In genomic region chr1:31569773-31570172, GRCh38 we compare ENCODE assay signal across 22 cellular contexts. TPM values are rescaled to one million over a fixed set of nuclear protein-coding genes. Genes with fewer than 3 reads are reported as not detected.
DNase-seq lines count a peak whose midpoint lies in the region; ATAC-seq and TF ChIP-seq lines count a peak whose summit lies in the region.
"Had no signal": no experiment of that assay in that cellular context is flagged by ENCODE, and none has a peak within 500 bp of the region (broad histone marks: within the 10 kb centered on the region; RNA-seq: fewer than 3 reads in every experiment).

No MANE protein-coding gene starts in this region.

- H3K14ac ChIP-seq in mesenchymal stem cell (ENCODE audit: low read length in 2 of 2), result no peak overlapping the region

- no peak overlapping the region for H3K18ac ChIP-seq in mesenchymal stem cell (ENCODE audit: low read depth in 1 of 2, low read length in 2 of 2)

- no peak overlapping the region for H3K4me3 ChIP-seq in mesenchymal stem cell (ENCODE audit: insufficient read depth in 1 of 2, low read depth in 1 of 2, low read length in 2 of 2)
- H3K4me3 ChIP-seq: GM23248 had no signal

- no peak for TF ChIP-seq CTCF in GM10248 (IDR thresholded peaks at IDR 0.05; ENCODE audit: control extremely low read depth, extremely low read depth, low read depth, missing control alignments)

- H3K79me1 ChIP-seq in mesenchymal stem cell (replicated peaks; ENCODE audit: low read length, poor library complexity, severe bottlenecking), result no peaks in the 10 kb centered on the region

- H2BK15ac ChIP-seq in mesenchymal stem cell (ENCODE audit: low read depth, poor library complexity, severe bottlenecking), result no peak overlapping the region

- H2BK12ac ChIP-seq in mesenchymal stem cell (ENCODE audit: low read length in 2 of 2), result no peak overlapping the region

- intact Hi-C loops in sciatic nerve (cut with DNase I), result no loop called here

- H2AFZ ChIP-seq in mesenchymal stem cell (ENCODE audit: low read depth, low read length), result no peak overlapping the region
- H2AFZ ChIP-seq: GM23248 had no signal

- DNase-seq in GM10248 (ENCODE audit: extremely low spot score) (peak; percentile 1), NCI-H82 (lab: John Stamatoyannopoulos, UW) (peak; percentile 73), mesenchymal stem cell (no peak), sciatic nerve (ENCODE audit: low spot score) (peak; percentile 23), NCI-H2029 (lab: John Stamatoyannopoulos, UW) (no peak)
- DNase-seq in activated CD4-positive, CD25-positive, alpha-beta regulatory T cell (lab: John Stamatoyannopoulos, UW), result no peak
- DNase-seq: AML-193, DMS 273 treated with DMSO at 0.1 percent for 48 hours, DND-41, GM23248, KBM-7, MV-4-11, NCI-H1694 treated with DMSO at 0.1 percent for 48 hours, NCI-H2107, NCI-H2227 treated with DMSO at 0.1 percent for 48 hours, NCI-H510A treated with DMSO at 0.1 percent for 48 hours, NCI-H774, SHP77 treated with DMSO at 0.1 percent for 48 hours, SK-N-SH had no signal

- H2BK5ac ChIP-seq in mesenchymal stem cell (ENCODE audit: low read depth, low read length, poor library complexity, severe bottlenecking), result no peak overlapping the region

- H2AK5ac ChIP-seq in mesenchymal stem cell (ENCODE audit: low read length, severe bottlenecking), result peak overlapping the region; percentile 41

- no peaks in the 10 kb centered on the region for H3K27me3 ChIP-seq in mesenchymal stem cell (ENCODE audit: control insufficient read depth in 1 of 2, insufficient read depth in 1 of 2, low read length in 2 of 2)

- CTCF ChIA-PET in GM10248 (lab: Yijun Ruan, JAX), result interaction anchor here (1.2 to 3.5 kb wide), 8 partner anchors 9 to 57 kb away, joined by 3 to 11 read pairs (median 4); no protein-coding TSS in a partner anchor

- H3K4me2 ChIP-seq in mesenchymal stem cell (ENCODE audit: low read length, poor library complexity, severe bottlenecking), result no peak overlapping the region
- H3K4me2 ChIP-seq: SK-N-SH had no signal

- no peak overlapping the region for H3K27ac ChIP-seq in mesenchymal stem cell (ENCODE audit: low read length, poor library complexity, severe bottlenecking)
- H3K27ac ChIP-seq: GM23248 had no signal

- H4K8ac ChIP-seq in mesenchymal stem cell (ENCODE audit: low read length), result no peak overlapping the region

- 93% methylated on average over 5 of the region's 5 CpGs for WGBS in mesenchymal stem cell

- no peak overlapping the region for H3K23ac ChIP-seq in mesenchymal stem cell (ENCODE audit: low read length in 2 of 2)

- peaks cover 33% of the 10 kb centered on the region for H3K4me1 ChIP-seq in mesenchymal stem cell (ENCODE audit: control insufficient read depth, insufficient read depth, low read depth, low read length)

- ATAC-seq in sciatic nerve, result no peak
- ATAC-seq in HG02763 (IDR thresholded peaks at IDR 0.05; ENCODE audit: unreplicated experiment), result no peak

- no peaks in the 10 kb centered on the region for H3K36me3 ChIP-seq in mesenchymal stem cell (ENCODE audit: control insufficient read depth in 1 of 2, insufficient read depth in 2 of 2, low read depth in 1 of 2, low read length in 2 of 2)

- H2BK120ac ChIP-seq in mesenchymal stem cell (ENCODE audit: low read depth, low read length), result no peak overlapping the region

- H3K9ac ChIP-seq in mesenchymal stem cell (ENCODE audit: low read length), result no peak overlapping the region
- H3K9ac ChIP-seq: GM23248, SK-N-SH had no signal

- no peak overlapping the region for H4K91ac ChIP-seq in mesenchymal stem cell (ENCODE audit: low read length)

- no peaks in the 10 kb centered on the region for H3K9me3 ChIP-seq in mesenchymal stem cell (ENCODE audit: control insufficient read depth, low read length)
- H3K9me3 ChIP-seq: SK-N-SH had no signal

- POLR2A ChIA-PET in GM10248 (lab: Yijun Ruan, JAX), result no interaction called here

- H3K4ac ChIP-seq in mesenchymal stem cell (ENCODE audit: low read depth in 1 of 2, low read length in 2 of 2), result no peak overlapping the region

RNA-seq across cellular contexts. Expression of gene TINAGL1, which starts 6.5 kb away (rescaled TPM):
- polyA plus RNA-seq in mesenchymal stem cell (2013, experiment 1 of 2), result 0.47 TPM
- 0.47 TPM for polyA plus RNA-seq in mesenchymal stem cell (2013, experiment 2 of 2)
- 91.9 TPM for total RNA-seq in sciatic nerve
- polyA plus RNA-seq: CD14-positive monocyte, SK-N-SH had no signal

RNA-seq across cellular contexts. Expression of gene HCRTR1, which starts 47.7 kb away (rescaled TPM):
- polyA plus RNA-seq in mesenchymal stem cell (2013, experiment 1 of 2), result not detected
- not detected for polyA plus RNA-seq in mesenchymal stem cell (2013, experiment 2 of 2)
- 0.31 TPM for total RNA-seq in sciatic nerve
- total RNA-seq: GM23248, RPMI7951 had no signal
- polyA plus RNA-seq: CD14-positive monocyte, GM23248 had no signal

Comparison
In these comparisons a context has a peak if more than half of its experiments do, and no peak if none do; other contexts are left out.
1. DNase-seq: peak in GM10248 (single experiment), NCI-H82 (single experiment) and sciatic nerve (single experiment); none in mesenchymal stem cell (single experiment), activated CD4-positive, CD25-positive, alpha-beta regulatory T cell (0 of 4) and NCI-H2029 (single experiment).